8 cellular contexts compared by ENCODE assay signal in the genomic region with DNA sequence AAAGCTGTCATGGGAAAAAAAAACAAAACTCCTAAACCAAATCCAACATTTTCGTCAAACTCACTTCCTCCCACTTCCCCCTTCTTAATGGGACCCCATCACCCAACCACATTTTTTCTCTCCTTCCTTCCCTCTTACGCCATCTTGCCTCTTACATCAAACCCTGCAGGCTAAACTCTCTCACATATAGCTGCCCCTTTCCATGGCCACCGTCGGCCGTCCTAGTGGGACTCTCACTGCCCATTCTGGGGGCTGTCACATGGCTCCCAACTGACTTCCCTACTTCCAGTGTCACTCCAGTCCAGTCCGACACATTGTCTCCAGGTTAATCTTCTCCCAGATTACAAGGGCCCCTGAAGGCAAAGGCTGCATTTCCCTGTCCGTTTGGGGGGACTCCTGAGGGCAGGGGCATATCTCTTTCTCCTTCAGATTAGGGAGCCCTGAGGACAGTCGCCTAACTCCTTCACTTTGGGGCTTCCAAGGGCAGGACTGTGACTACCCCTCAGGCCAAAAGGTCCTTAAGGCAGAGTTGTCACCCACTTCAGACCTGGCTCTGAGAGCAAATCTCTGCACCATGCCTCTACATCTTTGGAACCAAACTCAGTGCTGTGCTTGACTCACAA. TPM values are rescaled to one million over a fixed set of nuclear protein-coding genes. Genes with fewer than 3 reads are reported as not detected.
A peak's percentile ranks its signal among the peaks of the same experiment; 100 is the strongest.
DNase-seq lines count a peak whose midpoint lies in the region; ATAC-seq and TF ChIP-seq lines count a peak whose summit lies in the region.

No MANE protein-coding gene starts in this region.

- H3K9me3 Mint-ChIP-seq in MCF 10A (ENCODE audit: unreplicated experiment): no peaks in the 10 kb centered on the region
- H3K9me3 Mint-ChIP-seq in naive thymus-derived CD8-positive, alpha-beta T cell: no peaks in the 10 kb centered on the region

- intact Hi-C loops in MCF 10A (cut with micrococcal nuclease) (loop anchor here (2.0 kb wide), 1 partner anchor 27 kb away; no protein-coding TSS in a partner anchor), posterior cingulate gyrus (cut with DNase I) (no loop called here)

- H3K4me1 ChIP-seq in Karpas-422 (ENCODE audit: low read length): peaks cover 30% of the 10 kb centered on the region

- peak overlapping the region; percentile 92 for H3K4me2 ChIP-seq in Karpas-422 (ENCODE audit: low read depth, low read length, poor library complexity, severe bottlenecking)

- no peaks in the 10 kb centered on the region for H4K20me1 ChIP-seq in Karpas-422 (ENCODE audit: insufficient read depth, low read depth, low read length)

- H3K27ac ChIP-seq in Karpas-422 (ENCODE audit: low read length): peak overlapping the region; percentile 78

- H3K36me3 ChIP-seq in Karpas-422 (ENCODE audit: insufficient read depth, low read length): no peaks in the 10 kb centered on the region

- H3K27me3 ChIP-seq in Karpas-422 (ENCODE audit: low read length): no peaks in the 10 kb centered on the region

- H3K4me3 ChIP-seq in Karpas-422 (ENCODE audit: low read length): peak overlapping the region; percentile 98

- H3K9me2 ChIP-seq in Karpas-422 (replicated peaks; ENCODE audit: insufficient read depth, low read length): no peaks in the 10 kb centered on the region

- H2AFZ ChIP-seq in Karpas-422 (ENCODE audit: low read length): 0 out of 2 replicates have a peak overlapping the region, but pooled peaks have one; percentile 7

- H3K27me3 Mint-ChIP-seq in MCF 10A (ENCODE audit: insufficient read depth, unreplicated experiment): no peaks in the 10 kb centered on the region
- H3K27me3 Mint-ChIP-seq in naive thymus-derived CD8-positive, alpha-beta T cell: no peaks in the 10 kb centered on the region

- H3K4me1 Mint-ChIP-seq in MCF 10A (ENCODE audit: insufficient read depth, unreplicated experiment): peaks cover 11% of the 10 kb centered on the region
- H3K4me1 Mint-ChIP-seq in naive thymus-derived CD8-positive, alpha-beta T cell: peaks cover 20 to 36% (median 34%) of the 10 kb centered on the region in 4 donors

- CTCF ChIA-PET in MCF 10A (lab: Yijun Ruan, JAX): interaction anchor here (0.8 to 1.7 kb wide), 6 partner anchors 20 to 112 kb away, joined by 3 to 9 read pairs (median 3); a partner anchor contains a TSS

- no peaks in the 10 kb centered on the region for H3K9me3 ChIP-seq in Karpas-422 (ENCODE audit: low read length)

- ATAC-seq in GM19452 (IDR thresholded peaks at IDR 0.05; ENCODE audit: unreplicated experiment) (peak; percentile 15), HG02852 (IDR thresholded peaks at IDR 0.05; ENCODE audit: unreplicated experiment) (no peak)
- ATAC-seq in naive thymus-derived CD8-positive, alpha-beta T cell: no peak

- peaks cover 6% of the 10 kb centered on the region for H3K36me3 Mint-ChIP-seq in MCF 10A (ENCODE audit: insufficient read depth, unreplicated experiment)
- no peaks in the 10 kb centered on the region for H3K36me3 Mint-ChIP-seq in naive thymus-derived CD8-positive, alpha-beta T cell

- TF ChIP-seq CTCF in MCF 10A (IDR thresholded peaks at IDR 0.05; ENCODE audit: unreplicated experiment): no peak

- H3K27ac Mint-ChIP-seq in MCF 10A (ENCODE audit: low read depth, unreplicated experiment): peak overlapping the region; percentile 97
- H3K27ac Mint-ChIP-seq in naive thymus-derived CD8-positive, alpha-beta T cell: peak overlapping the region; percentile 91 to 100 (median 98)

- DNase-seq in Karpas-422 (peak; percentile 82), MCF 10A (ENCODE audit: unreplicated experiment) (no peak), inferior parietal cortex (ENCODE audit: extremely low spot score) (no peak), posterior cingulate gyrus (no peak), dedifferentiated amniotic fluid mesenchymal stem cell (ENCODE audit: extremely low spot score) (no peak)
- DNase-seq in naive thymus-derived CD8-positive, alpha-beta T cell: no peak

- peaks cover 28% of the 10 kb centered on the region for H3K79me2 ChIP-seq in Karpas-422 (ENCODE audit: low read length)

- POLR2A ChIA-PET in MCF 10A (lab: Yijun Ruan, JAX): interaction anchor here (0.7 to 3.2 kb wide), 7 partner anchors 13 to 135 kb away, joined by 3 to 15 read pairs (median 3); a partner anchor contains a TSS
- POLR2A ChIA-PET in naive thymus-derived CD8-positive, alpha-beta T cell (lab: Charles Lee): interaction anchor here (0.8 to 28.3 kb wide), 3 partner anchors 13 to 72 kb away, joined by 4 to 2161 read pairs (median 237); a partner anchor contains a TSS

- peak overlapping the region; percentile 89 for H3K9ac ChIP-seq in Karpas-422 (ENCODE audit: low read length)

- peak overlapping the region; percentile 92 for H3K4me3 Mint-ChIP-seq in MCF 10A (ENCODE audit: unreplicated experiment)
- H3K4me3 Mint-ChIP-seq in naive thymus-derived CD8-positive, alpha-beta T cell: peak overlapping the region; percentile 90 to 100 (median 98)

- BruUV-seq in MCF 10A (replicated peaks; lab: Mats Ljungman, UMichigan): TSS peak; percentile 78

RNA-seq across cellular contexts. Expression of a gene that starts 0.7 kb away (rescaled TPM):
- 20.7 and 56.0 TPM in 2 replicates for total RNA-seq in Karpas-422 (2014; rRNA removed; shearing (Covaris generic); ENCODE audit: low replicate concordance)
- total RNA-seq in MCF 10A (2022): 17.7 and 20.3 TPM in 2 replicates
- total RNA-seq in naive thymus-derived CD8-positive, alpha-beta T cell: 100 to 1,000 TPM; 121 to 129 TPM
- polyA plus RNA-seq in naive thymus-derived CD8-positive, alpha-beta T cell: 10 to 100 TPM in 2 of 3 donors, 1 to 10 TPM in 1; 9.1 to 14.7 (median 12.4) TPM

RNA-seq across cellular contexts. Expression of a gene that starts 12.0 kb away (rescaled TPM):
- 614 and 735 TPM in 2 replicates for total RNA-seq in Karpas-422 (2014; rRNA removed; shearing (Covaris generic); ENCODE audit: low replicate concordance)
- not detected in 2 replicates for total RNA-seq in MCF 10A (2022)
- total RNA-seq in naive thymus-derived CD8-positive, alpha-beta T cell: 100 to 1,000 TPM; 772 to 847 TPM
- 1,000 to 10,000 TPM; 6,330 to 6,863 (median 6,804) TPM for polyA plus RNA-seq in naive thymus-derived CD8-positive, alpha-beta T cell

RNA-seq across cellular contexts. Expression of a gene that starts 25.9 kb away (rescaled TPM):
- 108 and 143 TPM in 2 replicates for total RNA-seq in Karpas-422 (2014; rRNA removed; shearing (Covaris generic); ENCODE audit: low replicate concordance)
- total RNA-seq in MCF 10A (2022): 133 and 170 TPM in 2 replicates
- total RNA-seq in naive thymus-derived CD8-positive, alpha-beta T cell: 100 to 1,000 TPM; 250 to 255 TPM
- 100 to 1,000 TPM; 805 to 925 (median 916) TPM for polyA plus RNA-seq in naive thymus-derived CD8-positive, alpha-beta T cell

RNA-seq across cellular contexts. Expression of a gene that starts 48.2 kb away (rescaled TPM):
- total RNA-seq in Karpas-422 (2014; rRNA removed; shearing (Covaris generic); ENCODE audit: low replicate concordance): 1.3 TPM in 1 of 2 replicates, not detected in the other
- 8.6 and 14.2 TPM in 2 replicates for total RNA-seq in MCF 10A (2022)
- total RNA-seq in naive thymus-derived CD8-positive, alpha-beta T cell: under 1 TPM; 0.74 to 0.75 TPM
- polyA plus RNA-seq in naive thymus-derived CD8-positive, alpha-beta T cell: under 1 TPM in 2 of 3 donors, not detected in 1; 0.07 to 0.55 TPM

Comparison
In these comparisons a context has a peak if more than half of its experiments do, and no peak if none do; other contexts are left out.
1. RNA of a gene that starts 12.0 kb away (total RNA-seq): 772 to 847 TPM in naive thymus-derived CD8-positive, alpha-beta T cell and 614 to 735 TPM in Karpas-422; not detected in MCF 10A; every median in the first group is over 100 times any median in the second.